ENCODE assay signal across 2 cellular contexts in genomic region chr3:51581529-51581928, GRCh38.
TF ChIP-seq lines count a peak whose summit lies in the region.

No MANE protein-coding gene starts in this region.

TF ChIP-seq in GM23338, 12 proteins besides CTCF, POLR2A, EP300 and RAD21 (continued from another document):
- TF ChIP-seq, protein P1, sequence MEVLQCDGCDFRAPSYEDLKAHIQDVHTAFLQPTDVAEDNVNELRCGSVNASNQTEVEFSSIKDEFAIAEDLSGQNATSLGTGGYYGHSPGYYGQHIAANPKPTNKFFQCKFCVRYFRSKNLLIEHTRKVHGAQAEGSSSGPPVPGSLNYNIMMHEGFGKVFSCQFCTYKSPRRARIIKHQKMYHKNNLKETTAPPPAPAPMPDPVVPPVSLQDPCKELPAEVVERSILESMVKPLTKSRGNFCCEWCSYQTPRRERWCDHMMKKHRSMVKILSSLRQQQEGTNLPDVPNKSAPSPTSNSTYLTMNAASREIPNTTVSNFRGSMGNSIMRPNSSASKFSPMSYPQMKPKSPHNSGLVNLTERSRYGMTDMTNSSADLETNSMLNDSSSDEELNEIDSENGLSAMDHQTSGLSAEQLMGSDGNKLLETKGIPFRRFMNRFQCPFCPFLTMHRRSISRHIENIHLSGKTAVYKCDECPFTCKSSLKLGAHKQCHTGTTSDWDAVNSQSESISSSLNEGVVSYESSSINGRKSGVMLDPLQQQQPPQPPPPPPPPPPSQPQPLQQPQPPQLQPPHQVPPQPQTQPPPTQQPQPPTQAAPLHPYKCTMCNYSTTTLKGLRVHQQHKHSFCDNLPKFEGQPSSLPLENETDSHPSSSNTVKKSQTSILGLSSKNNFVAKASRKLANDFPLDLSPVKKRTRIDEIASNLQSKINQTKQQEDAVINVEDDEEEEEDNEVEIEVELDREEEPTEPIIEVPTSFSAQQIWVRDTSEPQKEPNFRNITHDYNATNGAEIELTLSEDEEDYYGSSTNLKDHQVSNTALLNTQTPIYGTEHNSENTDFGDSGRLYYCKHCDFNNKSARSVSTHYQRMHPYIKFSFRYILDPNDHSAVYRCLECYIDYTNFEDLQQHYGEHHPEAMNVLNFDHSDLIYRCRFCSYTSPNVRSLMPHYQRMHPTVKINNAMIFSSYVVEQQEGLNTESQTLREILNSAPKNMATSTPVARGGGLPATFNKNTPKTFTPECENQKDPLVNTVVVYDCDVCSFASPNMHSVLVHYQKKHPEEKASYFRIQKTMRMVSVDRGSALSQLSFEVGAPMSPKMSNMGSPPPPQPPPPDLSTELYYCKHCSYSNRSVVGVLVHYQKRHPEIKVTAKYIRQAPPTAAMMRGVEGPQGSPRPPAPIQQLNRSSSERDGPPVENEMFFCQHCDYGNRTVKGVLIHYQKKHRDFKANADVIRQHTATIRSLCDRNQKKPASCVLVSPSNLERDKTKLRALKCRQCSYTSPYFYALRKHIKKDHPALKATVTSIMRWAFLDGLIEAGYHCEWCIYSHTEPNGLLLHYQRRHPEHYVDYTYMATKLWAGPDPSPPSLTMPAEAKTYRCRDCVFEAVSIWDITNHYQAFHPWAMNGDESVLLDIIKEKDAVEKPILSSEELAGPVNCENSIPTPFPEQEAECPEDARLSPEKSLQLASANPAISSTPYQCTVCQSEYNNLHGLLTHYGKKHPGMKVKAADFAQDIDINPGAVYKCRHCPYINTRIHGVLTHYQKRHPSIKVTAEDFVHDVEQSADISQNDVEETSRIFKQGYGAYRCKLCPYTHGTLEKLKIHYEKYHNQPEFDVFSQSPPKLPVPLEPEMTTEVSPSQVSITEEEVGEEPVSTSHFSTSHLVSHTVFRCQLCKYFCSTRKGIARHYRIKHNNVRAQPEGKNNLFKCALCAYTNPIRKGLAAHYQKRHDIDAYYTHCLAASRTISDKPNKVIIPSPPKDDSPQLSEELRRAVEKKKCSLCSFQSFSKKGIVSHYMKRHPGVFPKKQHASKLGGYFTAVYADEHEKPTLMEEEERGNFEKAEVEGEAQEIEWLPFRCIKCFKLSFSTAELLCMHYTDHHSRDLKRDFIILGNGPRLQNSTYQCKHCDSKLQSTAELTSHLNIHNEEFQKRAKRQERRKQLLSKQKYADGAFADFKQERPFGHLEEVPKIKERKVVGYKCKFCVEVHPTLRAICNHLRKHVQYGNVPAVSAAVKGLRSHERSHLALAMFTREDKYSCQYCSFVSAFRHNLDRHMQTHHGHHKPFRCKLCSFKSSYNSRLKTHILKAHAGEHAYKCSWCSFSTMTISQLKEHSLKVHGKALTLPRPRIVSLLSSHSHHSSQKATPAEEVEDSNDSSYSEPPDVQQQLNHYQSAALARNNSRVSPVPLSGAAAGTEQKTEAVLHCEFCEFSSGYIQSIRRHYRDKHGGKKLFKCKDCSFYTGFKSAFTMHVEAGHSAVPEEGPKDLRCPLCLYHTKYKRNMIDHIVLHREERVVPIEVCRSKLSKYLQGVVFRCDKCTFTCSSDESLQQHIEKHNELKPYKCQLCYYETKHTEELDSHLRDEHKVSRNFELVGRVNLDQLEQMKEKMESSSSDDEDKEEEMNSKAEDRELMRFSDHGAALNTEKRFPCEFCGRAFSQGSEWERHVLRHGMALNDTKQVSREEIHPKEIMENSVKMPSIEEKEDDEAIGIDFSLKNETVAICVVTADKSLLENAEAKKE (CRISPR knock-in tag; IDR thresholded peaks at IDR 0.05), result no peak
- TF ChIP-seq ZNF114 (CRISPR knock-in tag; IDR thresholded peaks at IDR 0.05), result no peak
- TF ChIP-seq, protein P2, sequence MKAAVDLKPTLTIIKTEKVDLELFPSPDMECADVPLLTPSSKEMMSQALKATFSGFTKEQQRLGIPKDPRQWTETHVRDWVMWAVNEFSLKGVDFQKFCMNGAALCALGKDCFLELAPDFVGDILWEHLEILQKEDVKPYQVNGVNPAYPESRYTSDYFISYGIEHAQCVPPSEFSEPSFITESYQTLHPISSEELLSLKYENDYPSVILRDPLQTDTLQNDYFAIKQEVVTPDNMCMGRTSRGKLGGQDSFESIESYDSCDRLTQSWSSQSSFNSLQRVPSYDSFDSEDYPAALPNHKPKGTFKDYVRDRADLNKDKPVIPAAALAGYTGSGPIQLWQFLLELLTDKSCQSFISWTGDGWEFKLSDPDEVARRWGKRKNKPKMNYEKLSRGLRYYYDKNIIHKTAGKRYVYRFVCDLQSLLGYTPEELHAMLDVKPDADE (IDR thresholded peaks at IDR 0.05), result no peak
- no peak for TF ChIP-seq CREB1 (CRISPR knock-in tag; IDR thresholded peaks at IDR 0.05; ENCODE audit: low read depth)
- TF ChIP-seq EZH2phosphoT487 (IDR thresholded peaks at IDR 0.05; ENCODE audit: unreplicated experiment), result no peak
- TF ChIP-seq JUNB (IDR thresholded peaks at IDR 0.05; ENCODE audit: unreplicated experiment), result no peak

TF ChIP-seq in SK-N-SH treated with all-trans-retinoic acid at 6 μM for 48 hours, 23 proteins besides CTCF, POLR2A, EP300 and RAD21 (continued from another document):
- TF ChIP-seq, protein P3, sequence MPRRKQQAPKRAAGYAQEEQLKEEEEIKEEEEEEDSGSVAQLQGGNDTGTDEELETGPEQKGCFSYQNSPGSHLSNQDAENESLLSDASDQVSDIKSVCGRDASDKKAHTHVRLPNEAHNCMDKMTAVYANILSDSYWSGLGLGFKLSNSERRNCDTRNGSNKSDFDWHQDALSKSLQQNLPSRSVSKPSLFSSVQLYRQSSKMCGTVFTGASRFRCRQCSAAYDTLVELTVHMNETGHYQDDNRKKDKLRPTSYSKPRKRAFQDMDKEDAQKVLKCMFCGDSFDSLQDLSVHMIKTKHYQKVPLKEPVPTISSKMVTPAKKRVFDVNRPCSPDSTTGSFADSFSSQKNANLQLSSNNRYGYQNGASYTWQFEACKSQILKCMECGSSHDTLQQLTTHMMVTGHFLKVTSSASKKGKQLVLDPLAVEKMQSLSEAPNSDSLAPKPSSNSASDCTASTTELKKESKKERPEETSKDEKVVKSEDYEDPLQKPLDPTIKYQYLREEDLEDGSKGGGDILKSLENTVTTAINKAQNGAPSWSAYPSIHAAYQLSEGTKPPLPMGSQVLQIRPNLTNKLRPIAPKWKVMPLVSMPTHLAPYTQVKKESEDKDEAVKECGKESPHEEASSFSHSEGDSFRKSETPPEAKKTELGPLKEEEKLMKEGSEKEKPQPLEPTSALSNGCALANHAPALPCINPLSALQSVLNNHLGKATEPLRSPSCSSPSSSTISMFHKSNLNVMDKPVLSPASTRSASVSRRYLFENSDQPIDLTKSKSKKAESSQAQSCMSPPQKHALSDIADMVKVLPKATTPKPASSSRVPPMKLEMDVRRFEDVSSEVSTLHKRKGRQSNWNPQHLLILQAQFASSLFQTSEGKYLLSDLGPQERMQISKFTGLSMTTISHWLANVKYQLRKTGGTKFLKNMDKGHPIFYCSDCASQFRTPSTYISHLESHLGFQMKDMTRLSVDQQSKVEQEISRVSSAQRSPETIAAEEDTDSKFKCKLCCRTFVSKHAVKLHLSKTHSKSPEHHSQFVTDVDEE (CRISPR knock-in tag; IDR thresholded peaks at IDR 0.05), result no peak
- TF ChIP-seq TOX (CRISPR knock-in tag; IDR thresholded peaks at IDR 0.05; ENCODE audit: borderline replicate concordance), result no peak
